In genomic region chr11:119092880-119093665, GRCh38 we compare ENCODE assay signal across 8 cellular contexts. TPM values are rescaled to one million over a fixed set of nuclear protein-coding genes. Genes with fewer than 3 reads are reported as not detected.
A peak's percentile ranks its signal among the peaks of the same experiment; 100 is the strongest.
DNase-seq lines count a peak whose midpoint lies in the region; ATAC-seq and TF ChIP-seq lines count a peak whose summit lies in the region.

No MANE protein-coding gene starts in this region.

- no peaks in the 10 kb centered on the region for H3K27me3 ChIP-seq in esophagus (ENCODE audit: control insufficient read depth in 1 of 2, insufficient read depth in 2 of 2, low read length in 2 of 2)

- TF ChIP-seq CTCF in RWPE1 (conservative IDR thresholded peaks at IDR 0.05; ENCODE audit: low read depth), result no peak

- H3K4me1 ChIP-seq in esophagus (ENCODE audit: control insufficient read depth in 2 of 2, insufficient read depth in 2 of 2, low read length in 1 of 2), result peaks cover 8 to 10% of the 10 kb centered on the region in 2 donors

- H3K9me3 ChIP-seq in esophagus (ENCODE audit: control insufficient read depth in 2 of 2, insufficient read depth in 1 of 2, low read depth in 1 of 2, low read length in 1 of 2), result no peaks in the 10 kb centered on the region

- H3K4me3 ChIP-seq in esophagus (ENCODE audit: low read depth in 1 of 2, low read length in 2 of 2), result peak overlapping the region; percentile 21 to 65

- 35 to 37% methylated on average over 12 of the region's 12 CpGs for WGBS in esophagus, 2 donors

- CTCF ChIA-PET in RWPE1 (lab: Yijun Ruan, JAX), result interaction anchor here (0.7 kb wide), 1 partner anchor 8 kb away, joined by 4 read pairs; no protein-coding TSS in a partner anchor

- peaks cover 16 to 18% of the 10 kb centered on the region in 2 donors for H3K36me3 ChIP-seq in esophagus (ENCODE audit: control insufficient read depth in 2 of 2, insufficient read depth in 2 of 2, low read length in 1 of 2)

- ATAC-seq in GM18873 (IDR thresholded peaks at IDR 0.05; ENCODE audit: low FRiP score, unreplicated experiment), result no peak

- H3K27ac ChIP-seq in RWPE1, result peak overlapping the region; percentile 89
- H3K27ac ChIP-seq in esophagus (ENCODE audit: low read depth in 2 of 2, low read length in 1 of 2), result peak overlapping the region in 1 of 2 donors; percentile 6

- POLR2A ChIA-PET in RWPE1 (lab: Yijun Ruan, JAX; ENCODE audit: low non-redundant PET), result no interaction called here

- DNase-seq in NCI-H2081 (lab: John Stamatoyannopoulos, UW) (peak; percentile 32 to 42), NCI-H2081 treated with DMSO at 0.1 percent for 48 hours (lab: John Stamatoyannopoulos, UW) (no peak), RWPE1 (ENCODE audit: low spot score) (no peak), NCI-H446 treated with DMSO at 0.1 percent for 48 hours (lab: John Stamatoyannopoulos, UW) (no peak), activated gamma-delta T cell (lab: John Stamatoyannopoulos, UW) (no peak)
- peak; percentile 43 for DNase-seq in stimulated activated CD8-positive, alpha-beta memory T cell treated with anti-CD3 and anti-CD28 coated beads, Interleukin-4, amount 100 ng/mL, for 48 hours

RNA-seq across cellular contexts. Expression of gene HMBS, which starts 8.4 kb away (rescaled TPM):
- 10 to 100 TPM; 18.0 to 24.2 TPM for polyA plus RNA-seq in esophagus

RNA-seq across cellular contexts. Expression of gene DPAGT1, which starts 8.6 kb away (rescaled TPM):
- 10 to 100 TPM; 16.5 to 21.5 TPM for polyA plus RNA-seq in esophagus

RNA-seq across cellular contexts. Expression of gene C2CD2L, which starts 14.1 kb away (rescaled TPM):
- 10 to 100 TPM in 1 of 2 donors, 1 to 10 TPM in 1; 8.4 to 13.1 TPM for polyA plus RNA-seq in esophagus

RNA-seq across cellular contexts. Expression of gene VPS11, which starts 25.5 kb away (rescaled TPM):
- polyA plus RNA-seq in esophagus, result 10 to 100 TPM; 22.4 to 29.0 TPM

RNA-seq across cellular contexts. Expression of gene HINFP, which starts 28.3 kb away (rescaled TPM):
- 10 to 100 TPM in 1 of 2 donors, 1 to 10 TPM in 1; 9.1 to 16.0 TPM for polyA plus RNA-seq in esophagus

Comparison
In these comparisons a context has a peak if more than half of its experiments do, and no peak if none do; other contexts are left out.
1. DNase-seq: peak in NCI-H2081 (2 of 2) and stimulated activated CD8-positive, alpha-beta memory T cell treated with anti-CD3 and anti-CD28 coated beads, Interleukin-4, amount 100 ng/mL, for 48 hours (single experiment); none in NCI-H2081 treated with DMSO at 0.1 percent for 48 hours (single experiment), RWPE1 (single experiment), NCI-H446 treated with DMSO at 0.1 percent for 48 hours (single experiment) and activated gamma-delta T cell (single experiment).